1 cellular context compared by ENCODE assay signal in the genomic region with DNA sequence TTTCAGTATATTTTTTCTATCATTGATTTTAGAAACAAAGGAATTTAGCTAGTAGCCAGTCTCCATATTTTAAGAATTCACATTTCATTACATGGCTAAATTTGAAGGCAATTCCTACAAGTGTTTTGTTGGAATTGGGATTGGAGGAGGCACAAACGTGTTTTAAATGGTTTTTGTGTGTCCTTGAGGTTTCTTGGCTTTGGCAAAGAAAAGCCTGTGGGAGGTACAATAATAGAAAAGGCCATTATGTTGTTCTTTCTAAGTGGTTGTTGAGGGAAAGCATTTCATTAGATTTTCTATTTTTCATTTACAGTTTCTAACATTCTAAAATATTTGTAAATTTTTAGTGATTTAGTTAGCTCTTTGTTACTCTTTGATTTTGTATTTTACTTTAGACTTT.
TF ChIP-seq lines count a peak whose summit lies in the region.

No MANE protein-coding gene starts in this region.

TF ChIP-seq in IMR-90, 13 proteins besides CTCF, POLR2A, EP300 and RAD21:
- TF ChIP-seq CEBPB (IDR thresholded peaks at IDR 0.05; ENCODE audit: low read depth, low read length) (no peak), MAZ (IDR thresholded peaks at IDR 0.05; ENCODE audit: borderline replicate concordance, low read depth, low read length) (no peak), MAFK (IDR thresholded peaks at IDR 0.05; ENCODE audit: low read depth, low read length) (no peak), SMC3 (IDR thresholded peaks at IDR 0.05; ENCODE audit: low read depth, low read length) (no peak), FOS (IDR thresholded peaks at IDR 0.05; ENCODE audit: low read depth, low read length) (no peak), RCOR1 (IDR thresholded peaks at IDR 0.05; ENCODE audit: insufficient replicate concordance, low read length) (no peak), BHLHE40 (IDR thresholded peaks at IDR 0.05; ENCODE audit: low read depth, low read length) (no peak), NFE2L2 (IDR thresholded peaks at IDR 0.05; ENCODE audit: low read depth, low read length) (no peak), CHD1 (IDR thresholded peaks at IDR 0.05; ENCODE audit: low read depth, low read length) (no peak)
- TF ChIP-seq, protein P1, sequence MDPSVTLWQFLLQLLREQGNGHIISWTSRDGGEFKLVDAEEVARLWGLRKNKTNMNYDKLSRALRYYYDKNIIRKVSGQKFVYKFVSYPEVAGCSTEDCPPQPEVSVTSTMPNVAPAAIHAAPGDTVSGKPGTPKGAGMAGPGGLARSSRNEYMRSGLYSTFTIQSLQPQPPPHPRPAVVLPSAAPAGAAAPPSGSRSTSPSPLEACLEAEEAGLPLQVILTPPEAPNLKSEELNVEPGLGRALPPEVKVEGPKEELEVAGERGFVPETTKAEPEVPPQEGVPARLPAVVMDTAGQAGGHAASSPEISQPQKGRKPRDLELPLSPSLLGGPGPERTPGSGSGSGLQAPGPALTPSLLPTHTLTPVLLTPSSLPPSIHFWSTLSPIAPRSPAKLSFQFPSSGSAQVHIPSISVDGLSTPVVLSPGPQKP (IDR thresholded peaks at IDR 0.05; ENCODE audit: borderline replicate concordance, low read depth, low read length), result no peak
TF ChIP-seq in IMR-90: peak in this region for 0.
